ENCODE assay signal across 1 cellular context in genomic region chr2:158484892-158485556, GRCh38.
TF ChIP-seq lines count a peak whose summit lies in the region.

No MANE protein-coding gene starts in this region.

TF ChIP-seq in GM12878, 131 proteins besides CTCF, POLR2A, EP300 and RAD21 (continued from another document):
- TF ChIP-seq MEF2A (IDR thresholded peaks at IDR 0.05; ENCODE audit: insufficient read depth, low read depth, low read length) = 0 out of 2 replicates have a peak, but pooled peaks have one; percentile 32
